ENCODE assay signal across 1 cellular context in the genomic region with DNA sequence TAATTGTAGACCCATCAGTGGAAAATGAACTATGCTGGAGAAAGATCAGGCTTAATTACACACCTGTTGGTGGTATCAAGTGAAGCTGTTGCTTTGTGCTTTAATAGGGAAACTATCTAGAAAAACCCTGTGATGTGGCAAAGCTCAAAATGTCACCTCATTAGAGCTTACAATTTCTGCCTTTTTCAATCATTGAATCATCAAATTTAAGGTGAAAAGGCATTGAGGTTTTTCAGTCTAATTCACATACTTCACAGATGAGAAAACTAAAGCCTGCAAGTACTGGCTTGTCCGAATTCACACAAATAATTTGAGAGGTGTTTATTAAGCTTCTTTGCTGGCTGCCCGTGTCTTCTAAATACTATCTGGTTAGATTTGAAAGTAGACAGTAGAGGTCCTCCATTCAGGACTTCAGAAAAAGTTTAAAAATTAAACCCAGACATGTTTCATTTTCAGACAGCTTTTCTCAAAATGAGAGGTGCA.
TF ChIP-seq lines count a peak whose summit lies in the region.

No MANE protein-coding gene starts in this region.

TF ChIP-seq in GM12878, 131 proteins besides CTCF, POLR2A, EP300 and RAD21 (continued from another document):
- TF ChIP-seq, protein P1, sequence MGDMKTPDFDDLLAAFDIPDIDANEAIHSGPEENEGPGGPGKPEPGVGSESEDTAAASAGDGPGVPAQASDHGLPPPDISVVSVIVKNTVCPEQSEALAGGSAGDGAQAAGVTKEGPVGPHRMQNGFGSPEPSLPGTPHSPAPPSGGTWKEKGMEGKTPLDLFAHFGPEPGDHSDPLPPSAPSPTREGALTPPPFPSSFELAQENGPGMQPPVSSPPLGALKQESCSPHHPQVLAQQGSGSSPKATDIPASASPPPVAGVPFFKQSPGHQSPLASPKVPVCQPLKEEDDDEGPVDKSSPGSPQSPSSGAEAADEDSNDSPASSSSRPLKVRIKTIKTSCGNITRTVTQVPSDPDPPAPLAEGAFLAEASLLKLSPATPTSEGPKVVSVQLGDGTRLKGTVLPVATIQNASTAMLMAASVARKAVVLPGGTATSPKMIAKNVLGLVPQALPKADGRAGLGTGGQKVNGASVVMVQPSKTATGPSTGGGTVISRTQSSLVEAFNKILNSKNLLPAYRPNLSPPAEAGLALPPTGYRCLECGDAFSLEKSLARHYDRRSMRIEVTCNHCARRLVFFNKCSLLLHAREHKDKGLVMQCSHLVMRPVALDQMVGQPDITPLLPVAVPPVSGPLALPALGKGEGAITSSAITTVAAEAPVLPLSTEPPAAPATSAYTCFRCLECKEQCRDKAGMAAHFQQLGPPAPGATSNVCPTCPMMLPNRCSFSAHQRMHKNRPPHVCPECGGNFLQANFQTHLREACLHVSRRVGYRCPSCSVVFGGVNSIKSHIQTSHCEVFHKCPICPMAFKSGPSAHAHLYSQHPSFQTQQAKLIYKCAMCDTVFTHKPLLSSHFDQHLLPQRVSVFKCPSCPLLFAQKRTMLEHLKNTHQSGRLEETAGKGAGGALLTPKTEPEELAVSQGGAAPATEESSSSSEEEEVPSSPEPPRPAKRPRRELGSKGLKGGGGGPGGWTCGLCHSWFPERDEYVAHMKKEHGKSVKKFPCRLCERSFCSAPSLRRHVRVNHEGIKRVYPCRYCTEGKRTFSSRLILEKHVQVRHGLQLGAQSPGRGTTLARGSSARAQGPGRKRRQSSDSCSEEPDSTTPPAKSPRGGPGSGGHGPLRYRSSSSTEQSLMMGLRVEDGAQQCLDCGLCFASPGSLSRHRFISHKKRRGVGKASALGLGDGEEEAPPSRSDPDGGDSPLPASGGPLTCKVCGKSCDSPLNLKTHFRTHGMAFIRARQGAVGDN (IDR thresholded peaks at IDR 0.05) = no peak
- TF ChIP-seq SMARCA5 (IDR thresholded peaks at IDR 0.05) = no peak
- 0 out of 2 replicates have a peak, but pooled peaks have one; percentile 21 for TF ChIP-seq ATF7 (IDR thresholded peaks at IDR 0.05; ENCODE audit: low read depth)
- TF ChIP-seq JUNB (IDR thresholded peaks at IDR 0.05) = no peak
- TF ChIP-seq, protein P2, sequence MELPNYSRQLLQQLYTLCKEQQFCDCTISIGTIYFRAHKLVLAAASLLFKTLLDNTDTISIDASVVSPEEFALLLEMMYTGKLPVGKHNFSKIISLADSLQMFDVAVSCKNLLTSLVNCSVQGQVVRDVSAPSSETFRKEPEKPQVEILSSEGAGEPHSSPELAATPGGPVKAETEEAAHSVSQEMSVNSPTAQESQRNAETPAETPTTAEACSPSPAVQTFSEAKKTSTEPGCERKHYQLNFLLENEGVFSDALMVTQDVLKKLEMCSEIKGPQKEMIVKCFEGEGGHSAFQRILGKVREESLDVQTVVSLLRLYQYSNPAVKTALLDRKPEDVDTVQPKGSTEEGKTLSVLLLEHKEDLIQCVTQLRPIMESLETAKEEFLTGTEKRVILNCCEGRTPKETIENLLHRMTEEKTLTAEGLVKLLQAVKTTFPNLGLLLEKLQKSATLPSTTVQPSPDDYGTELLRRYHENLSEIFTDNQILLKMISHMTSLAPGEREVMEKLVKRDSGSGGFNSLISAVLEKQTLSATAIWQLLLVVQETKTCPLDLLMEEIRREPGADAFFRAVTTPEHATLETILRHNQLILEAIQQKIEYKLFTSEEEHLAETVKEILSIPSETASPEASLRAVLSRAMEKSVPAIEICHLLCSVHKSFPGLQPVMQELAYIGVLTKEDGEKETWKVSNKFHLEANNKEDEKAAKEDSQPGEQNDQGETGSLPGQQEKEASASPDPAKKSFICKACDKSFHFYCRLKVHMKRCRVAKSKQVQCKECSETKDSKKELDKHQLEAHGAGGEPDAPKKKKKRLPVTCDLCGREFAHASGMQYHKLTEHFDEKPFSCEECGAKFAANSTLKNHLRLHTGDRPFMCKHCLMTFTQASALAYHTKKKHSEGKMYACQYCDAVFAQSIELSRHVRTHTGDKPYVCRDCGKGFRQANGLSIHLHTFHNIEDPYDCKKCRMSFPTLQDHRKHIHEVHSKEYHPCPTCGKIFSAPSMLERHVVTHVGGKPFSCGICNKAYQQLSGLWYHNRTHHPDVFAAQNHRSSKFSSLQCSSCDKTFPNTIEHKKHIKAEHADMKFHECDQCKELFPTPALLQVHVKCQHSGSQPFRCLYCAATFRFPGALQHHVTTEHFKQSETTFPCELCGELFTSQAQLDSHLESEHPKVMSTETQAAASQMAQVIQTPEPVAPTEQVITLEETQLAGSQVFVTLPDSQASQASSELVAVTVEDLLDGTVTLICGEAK (IDR thresholded peaks at IDR 0.05; ENCODE audit: borderline replicate concordance) = no peak
- TF ChIP-seq RAD51 (IDR thresholded peaks at IDR 0.05) = no peak
- no peak for TF ChIP-seq CBX5 (IDR thresholded peaks at IDR 0.05; ENCODE audit: low read depth)
- TF ChIP-seq NFXL1 (IDR thresholded peaks at IDR 0.05; ENCODE audit: borderline replicate concordance) = no peak
- TF ChIP-seq CREM (IDR thresholded peaks at IDR 0.05; ENCODE audit: low read depth) = no peak
- TF ChIP-seq RB1 (IDR thresholded peaks at IDR 0.05; ENCODE audit: borderline replicate concordance) = no peak
- TF ChIP-seq WRNIP1 (IDR thresholded peaks at IDR 0.05; ENCODE audit: borderline replicate concordance, low read depth, low read length) = no peak
- no peak for TF ChIP-seq ZNF592 (IDR thresholded peaks at IDR 0.05)
- no peak for TF ChIP-seq RCOR1 (conservative IDR thresholded peaks at IDR 0.05; ENCODE audit: low read depth, low read length)
- TF ChIP-seq NR2C2 (IDR thresholded peaks at IDR 0.05; ENCODE audit: borderline replicate concordance, control insufficient read depth, insufficient read length, low read depth) = no peak
- no peak for TF ChIP-seq IRF5 (IDR thresholded peaks at IDR 0.05; ENCODE audit: borderline replicate concordance)
- peak; percentile 90 for TF ChIP-seq SKIL (IDR thresholded peaks at IDR 0.05; ENCODE audit: low read depth, poor library complexity, severe bottlenecking)
- no peak for TF ChIP-seq POU2F2 (IDR thresholded peaks at IDR 0.05; ENCODE audit: borderline replicate concordance, low read depth, low read length)
- TF ChIP-seq KAT2A (conservative IDR thresholded peaks at IDR 0.05; ENCODE audit: control insufficient read depth, low read depth, low read length) = no peak
- TF ChIP-seq, protein P3, sequence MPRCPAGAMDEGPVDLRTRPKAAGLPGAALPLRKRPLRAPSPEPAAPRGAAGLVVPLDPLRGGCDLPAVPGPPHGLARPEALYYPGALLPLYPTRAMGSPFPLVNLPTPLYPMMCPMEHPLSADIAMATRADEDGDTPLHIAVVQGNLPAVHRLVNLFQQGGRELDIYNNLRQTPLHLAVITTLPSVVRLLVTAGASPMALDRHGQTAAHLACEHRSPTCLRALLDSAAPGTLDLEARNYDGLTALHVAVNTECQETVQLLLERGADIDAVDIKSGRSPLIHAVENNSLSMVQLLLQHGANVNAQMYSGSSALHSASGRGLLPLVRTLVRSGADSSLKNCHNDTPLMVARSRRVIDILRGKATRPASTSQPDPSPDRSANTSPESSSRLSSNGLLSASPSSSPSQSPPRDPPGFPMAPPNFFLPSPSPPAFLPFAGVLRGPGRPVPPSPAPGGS (IDR thresholded peaks at IDR 0.05; ENCODE audit: borderline replicate concordance, insufficient read depth, low read depth, low read length, poor library complexity, severe bottlenecking) = no peak
- TF ChIP-seq SMC3 (IDR thresholded peaks at IDR 0.05; ENCODE audit: borderline replicate concordance, low read length) = no peak
- TF ChIP-seq, protein P4, sequence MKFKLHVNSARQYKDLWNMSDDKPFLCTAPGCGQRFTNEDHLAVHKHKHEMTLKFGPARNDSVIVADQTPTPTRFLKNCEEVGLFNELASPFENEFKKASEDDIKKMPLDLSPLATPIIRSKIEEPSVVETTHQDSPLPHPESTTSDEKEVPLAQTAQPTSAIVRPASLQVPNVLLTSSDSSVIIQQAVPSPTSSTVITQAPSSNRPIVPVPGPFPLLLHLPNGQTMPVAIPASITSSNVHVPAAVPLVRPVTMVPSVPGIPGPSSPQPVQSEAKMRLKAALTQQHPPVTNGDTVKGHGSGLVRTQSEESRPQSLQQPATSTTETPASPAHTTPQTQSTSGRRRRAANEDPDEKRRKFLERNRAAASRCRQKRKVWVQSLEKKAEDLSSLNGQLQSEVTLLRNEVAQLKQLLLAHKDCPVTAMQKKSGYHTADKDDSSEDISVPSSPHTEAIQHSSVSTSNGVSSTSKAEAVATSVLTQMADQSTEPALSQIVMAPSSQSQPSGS (IDR thresholded peaks at IDR 0.05; ENCODE audit: low read length) = no peak
- TF ChIP-seq CHD4 (IDR thresholded peaks at IDR 0.05) = no peak
- TF ChIP-seq IKZF2 (IDR thresholded peaks at IDR 0.05) = peak; percentile 32 to 47; a peak in 2 of 4 replicates
- no peak for TF ChIP-seq ASH2L (IDR thresholded peaks at IDR 0.05; ENCODE audit: borderline replicate concordance, low read depth)
- no peak for TF ChIP-seq NR2C1 (IDR thresholded peaks at IDR 0.05)
- peak; percentile 98 for TF ChIP-seq MTA2 (IDR thresholded peaks at IDR 0.05; ENCODE audit: low read depth)
- 0 out of 2 replicates have a peak, but pooled peaks have one; percentile 41 for TF ChIP-seq IKZF1 (conservative IDR thresholded peaks at IDR 0.05)
- TF ChIP-seq PAX8 (IDR thresholded peaks at IDR 0.05) = no peak
- peak; percentile 85 for TF ChIP-seq ZNF24 (IDR thresholded peaks at IDR 0.05)
- no peak for TF ChIP-seq MYB (IDR thresholded peaks at IDR 0.05; ENCODE audit: borderline replicate concordance, low read depth, low read length)
- no peak for TF ChIP-seq ZNF622 (IDR thresholded peaks at IDR 0.05)
- TF ChIP-seq CHD1 (IDR thresholded peaks at IDR 0.05; ENCODE audit: low read depth, low read length) = no peak; the same call in 1 of the 2 replicates
- TF ChIP-seq ZNF217 (IDR thresholded peaks at IDR 0.05) = 0 out of 2 replicates have a peak, but pooled peaks have one; percentile 61
